In the genomic region with DNA sequence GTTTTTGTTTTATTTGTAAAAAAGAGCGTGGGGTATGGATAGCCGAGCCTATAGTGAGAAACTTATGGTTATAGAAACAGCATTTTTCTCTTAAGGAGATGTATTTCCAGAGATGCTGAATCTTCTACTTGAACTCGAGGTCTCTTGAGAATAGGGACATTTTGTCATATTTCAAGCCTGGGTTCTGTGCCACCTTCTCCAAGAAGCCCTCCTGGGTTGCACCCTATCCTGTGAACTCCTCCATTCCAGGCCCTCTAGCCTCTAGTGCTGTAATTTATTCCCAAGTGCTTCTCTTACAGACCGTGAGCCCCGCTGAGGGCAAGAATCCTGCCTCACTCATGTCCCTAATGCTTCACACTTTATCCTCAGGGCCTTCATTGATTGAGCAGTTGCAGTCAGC, we compare ENCODE assay signal across 20 cellular contexts.
DNase-seq lines count a peak whose midpoint lies in the region; ATAC-seq, FAIRE-seq and TF ChIP-seq lines count a peak whose summit lies in the region.
"Had no signal": no experiment of that assay in that cellular context is flagged by ENCODE, and none has a peak within 500 bp of the region (broad histone marks: within the 10 kb centered on the region; RNA-seq: fewer than 3 reads in every experiment).

No MANE protein-coding gene starts in this region.

- no peaks in the 10 kb centered on the region for H3K36me3 ChIP-seq in H1 (ENCODE audit: control insufficient read depth in 2 of 4, insufficient read depth in 4 of 4, low read length in 3 of 4)
- H3K36me3 ChIP-seq in thymus (ENCODE audit: control insufficient read depth, insufficient read depth): no peaks in the 10 kb centered on the region

- H3K18ac ChIP-seq in H1 (ENCODE audit: extremely low read depth, low read length): peak overlapping the region; percentile 71; the same call in 1 of the 2 replicates

- H3K27me3 ChIP-seq in H1 (replicated peaks in 1 of 4; ENCODE audit: control insufficient read depth in 3 of 4, extremely low read depth in 1 of 4, insufficient read depth in 3 of 4, low read length in 3 of 4): no peaks in the 10 kb centered on the region
- H3K27me3 ChIP-seq in thymus (ENCODE audit: control insufficient read depth, insufficient read depth): no peaks in the 10 kb centered on the region
- H3K27me3 ChIP-seq: esophagus muscularis mucosa had no signal

- H3K9me3 Mint-ChIP-seq in activated naive CD4-positive, alpha-beta T cell treated with anti-CD3 and anti-CD28 coated beads, Interleukin-2, amount 10 ng/mL, durations not matched to agents 7 days and 5 days: no peaks in the 10 kb centered on the region
- H3K9me3 Mint-ChIP-seq in activated CD4-positive, alpha-beta memory T cell treated with anti-CD3 and anti-CD28 coated beads, Interleukin-2, amount 10 ng/mL, durations not matched to agents 7 days and 5 days: no peaks in the 10 kb centered on the region
- H3K9me3 Mint-ChIP-seq: nephron; stimulated activated naive B cell treated with anti-CD40 and anti-IgM and Interleukin-4, amounts not matched to agents 10 μg/mL and 1 μg/mL and 100 μg/mL, for 72 hours had no signal

- POLR2A ChIA-PET in activated CD4-positive, alpha-beta memory T cell treated with anti-CD3 and anti-CD28 coated beads, Interleukin-2, amount 10 ng/mL, durations not matched to agents 7 days and 5 days (lab: Charles Lee): interaction anchor here (0.7 to 4.4 kb wide), 2 partner anchors 15 to 648 kb away, joined by 3 to 10 read pairs; no protein-coding TSS in a partner anchor
- POLR2A ChIA-PET in H1 (lab: Charles Lee; ENCODE audit: partially characterized antibody): interaction anchor here (2.0 kb wide), 1 partner anchor 122 kb away, joined by 5 read pairs; no protein-coding TSS in a partner anchor

- in situ Hi-C loops in ACHN (cut with HindIII; ENCODE audit: low pct_ligation_motif_present, low pct_unique_long_range_greater_than_20kb, low sequenced_read_pairs): no loop called here

- H4K5ac ChIP-seq in H1 (ENCODE audit: insufficient read length, low read depth, low read length): no peak overlapping the region

- no peak overlapping the region for H3K4me2 ChIP-seq in H1 (ENCODE audit: insufficient read depth in 1 of 2, low read depth in 2 of 2, low read length in 2 of 2)

- no peak for ATAC-seq in HG02571 (IDR thresholded peaks at IDR 0.05; ENCODE audit: unreplicated experiment)

- H3K4ac ChIP-seq in H1 (replicated peaks; ENCODE audit: insufficient read length, low read depth, low read length): no peak overlapping the region

- H3K4me1 ChIP-seq in H1 (replicated peaks in 1 of 4; ENCODE audit: control insufficient read depth in 3 of 4, insufficient read depth in 4 of 4, low read length in 3 of 4): peaks cover 0 to 9% (median 2%) of the 10 kb centered on the region in 4 experiments; a peak in 4 of 7 replicates
- H3K4me1 ChIP-seq in thymus (ENCODE audit: control insufficient read depth, insufficient read depth, low read length): peaks cover 41% of the 10 kb centered on the region

- no peak for TF ChIP-seq POLR2A in H1 (IDR thresholded peaks at IDR 0.05; ENCODE audit: control extremely low read depth in 1 of 2, low read depth in 2 of 2, low read length in 2 of 2)

- H3K27me3 Mint-ChIP-seq in activated naive CD4-positive, alpha-beta T cell treated with anti-CD3 and anti-CD28 coated beads, Interleukin-2, amount 10 ng/mL, durations not matched to agents 7 days and 5 days: no peaks in the 10 kb centered on the region
- no peaks in the 10 kb centered on the region for H3K27me3 Mint-ChIP-seq in activated CD4-positive, alpha-beta memory T cell treated with anti-CD3 and anti-CD28 coated beads, Interleukin-2, amount 10 ng/mL, durations not matched to agents 7 days and 5 days

- H3K9ac ChIP-seq in H1 (replicated peaks in 1 of 4; ENCODE audit: extremely low read depth in 1 of 4, low read depth in 3 of 4, low read length in 3 of 4): 0 out of 7 replicates have a peak overlapping the region, but pooled peaks of 1 of the 4 experiments have one; percentile 15

- H4K20me1 ChIP-seq in H1 (replicated peaks in 1 of 2; ENCODE audit: control insufficient read depth in 1 of 2, insufficient read depth in 2 of 2, low read length in 2 of 2): peaks cover 0 to 3% of the 10 kb centered on the region in 2 experiments

- H3K79me2 ChIP-seq in H1 (ENCODE audit: control insufficient read depth in 1 of 2, insufficient read depth in 2 of 2, low read length in 2 of 2): no peaks in the 10 kb centered on the region

- H3K36me3 Mint-ChIP-seq in activated naive CD4-positive, alpha-beta T cell treated with anti-CD3 and anti-CD28 coated beads, Interleukin-2, amount 10 ng/mL, durations not matched to agents 7 days and 5 days: no peaks in the 10 kb centered on the region
- H3K36me3 Mint-ChIP-seq in activated CD4-positive, alpha-beta memory T cell treated with anti-CD3 and anti-CD28 coated beads, Interleukin-2, amount 10 ng/mL, durations not matched to agents 7 days and 5 days (ENCODE audit: low read depth): peaks cover 7% of the 10 kb centered on the region
- H3K36me3 Mint-ChIP-seq: stimulated activated naive B cell treated with anti-CD40 and anti-IgM and Interleukin-4, amounts not matched to agents 10 μg/mL and 1 μg/mL and 100 μg/mL, for 72 hours had no signal

- no peak overlapping the region for H3K4me3 ChIP-seq in H1 (ENCODE audit: extremely low read depth in 1 of 4, insufficient read depth in 2 of 4, low read depth in 3 of 4, low read length in 4 of 4)
- no peak overlapping the region for H3K4me3 ChIP-seq in thymus (ENCODE audit: low read length)
- H3K4me3 ChIP-seq: esophagus muscularis mucosa, lung had no signal

- no peak for TF ChIP-seq EP300 in H1 (IDR thresholded peaks at IDR 0.05; ENCODE audit: borderline replicate concordance in 1 of 2, low read depth in 2 of 2, low read length in 2 of 2)

- H3K56ac ChIP-seq in H1 (replicated peaks; ENCODE audit: insufficient read length, low read depth, low read length): no peak overlapping the region

- no peak for FAIRE-seq in H1 (lab: Jason Lieb, UNC)
- FAIRE-seq: D721Med had no signal

- H3K23ac ChIP-seq in H1 (ENCODE audit: insufficient read length): no peak overlapping the region

- H2BK120ac ChIP-seq in H1 (replicated peaks; ENCODE audit: low read depth, low read length): no peak overlapping the region

- H3K23me2 ChIP-seq in H1 (ENCODE audit: low read depth, low read length): no peaks in the 10 kb centered on the region; the same call in 1 of the 2 replicates

- 0 out of 2 replicates have a peak overlapping the region, but pooled peaks have one; percentile 43 for H3K27ac ChIP-seq in H1 (ENCODE audit: low read depth, low read length)
- peak overlapping the region; percentile 98 for H3K27ac ChIP-seq in thymus (ENCODE audit: low read depth)
- H3K27ac ChIP-seq: esophagus muscularis mucosa had no signal

- H3K79me1 ChIP-seq in H1 (ENCODE audit: low read depth, low read length): no peaks in the 10 kb centered on the region

- peak overlapping the region; percentile 75 for H4K91ac ChIP-seq in H1 (replicated peaks; ENCODE audit: insufficient read length, low read length)

- H3K14ac ChIP-seq in H1 (ENCODE audit: insufficient read length): no peak overlapping the region

- peak overlapping the region; percentile 35 for H2BK5ac ChIP-seq in H1 (ENCODE audit: low read depth, low read length)

- H4K8ac ChIP-seq in H1 (ENCODE audit: extremely low read depth, insufficient read depth, low read length): no peak overlapping the region

- CTCF ChIA-PET in activated naive CD4-positive, alpha-beta T cell treated with anti-CD3 and anti-CD28 coated beads, Interleukin-2, amount 10 ng/mL, durations not matched to agents 7 days and 5 days (lab: Charles Lee): interaction anchor here (0.6 to 9.2 kb wide), 7 partner anchors 9 to 759 kb away, joined by 3 to 68 read pairs (median 6); no protein-coding TSS in a partner anchor
- CTCF ChIA-PET in activated CD4-positive, alpha-beta memory T cell treated with anti-CD3 and anti-CD28 coated beads, Interleukin-2, amount 10 ng/mL, durations not matched to agents 7 days and 5 days (lab: Charles Lee): interaction anchor here (1.1 to 2.2 kb wide), 5 partner anchors 9 to 123 kb away, joined by 3 to 5 read pairs (median 4); no protein-coding TSS in a partner anchor
- CTCF ChIA-PET in H1 (lab: Charles Lee; ENCODE audit: partially characterized antibody): interaction anchor here (0.7 to 3.3 kb wide), 12 partner anchors 10 to 372 kb away, joined by 3 to 28 read pairs (median 4); no protein-coding TSS in a partner anchor

- no peak overlapping the region for H2BK15ac ChIP-seq in H1 (ENCODE audit: low read length)

- H2AFZ ChIP-seq in H1 (ENCODE audit: low read length): no peak overlapping the region

- no peak for TF ChIP-seq CTCF in H1 (IDR thresholded peaks at IDR 0.05; ENCODE audit: control extremely low read depth in 1 of 3, insufficient read depth in 1 of 3, low read depth in 1 of 3, low read length in 3 of 3)

- no peak overlapping the region for H3K4me3 Mint-ChIP-seq in activated naive CD4-positive, alpha-beta T cell treated with anti-CD3 and anti-CD28 coated beads, Interleukin-2, amount 10 ng/mL, durations not matched to agents 7 days and 5 days
- no peak overlapping the region for H3K4me3 Mint-ChIP-seq in activated CD4-positive, alpha-beta memory T cell treated with anti-CD3 and anti-CD28 coated beads, Interleukin-2, amount 10 ng/mL, durations not matched to agents 7 days and 5 days
- H3K4me3 Mint-ChIP-seq: nephron; stimulated activated naive B cell treated with anti-CD40 and anti-IgM and Interleukin-4, amounts not matched to agents 10 μg/mL and 1 μg/mL and 100 μg/mL, for 72 hours had no signal

- H3K9me3 ChIP-seq in H1 (ENCODE audit: insufficient read depth in 2 of 2, low read depth in 1 of 2, low read length in 1 of 2): no peaks in the 10 kb centered on the region
- no peaks in the 10 kb centered on the region for H3K9me3 ChIP-seq in thymus (ENCODE audit: control insufficient read depth)
- H3K9me3 ChIP-seq: esophagus muscularis mucosa had no signal

- H2BK12ac ChIP-seq in H1 (ENCODE audit: low read depth, low read length): 0 out of 2 replicates have a peak overlapping the region, but pooled peaks have one; percentile 60

- WGBS in H1 (ENCODE audit: extremely low coverage in 1 of 2, insufficient coverage in 1 of 2, insufficient read length in 1 of 2, insufficient replicate concordance in 2 of 2, low coverage in 1 of 2, low lambda C conversion rate in 2 of 2, missing lambda C conversion rate in 1 of 2), 2 experiments: 88 to 100% methylated on average over 2 to 5 of the region's 5 CpGs
- WGBS in thymus: 96% methylated on average over 5 of the region's 5 CpGs

- DNase-seq in activated naive CD4-positive, alpha-beta T cell treated with anti-CD3 and anti-CD28 coated beads, Interleukin-2, amount 10 ng/mL, durations not matched to agents 7 days and 5 days: no peak
- DNase-seq in activated naive CD4-positive, alpha-beta T cell (lab: John Stamatoyannopoulos, UW): no peak
- no peak for DNase-seq in activated CD4-positive, alpha-beta memory T cell treated with anti-CD3 and anti-CD28 coated beads, Interleukin-2, amount 10 ng/mL, durations not matched to agents 7 days and 5 days
- no peak for DNase-seq in H1 (ENCODE audit: low read depth in 1 of 2, low spot score in 2 of 2)
- DNase-seq in Kasumi-1 (lab: John Stamatoyannopoulos, UW): no peak
- DNase-seq in ACHN: no peak
- DNase-seq: activated CD4-positive, CD25-positive, alpha-beta regulatory T cell treated with anti-CD3 and anti-CD28 coated beads, Interleukin-2, amount 50 U/mL, for 72 hours; cortex of kidney; glutamatergic neuron; NCI-H146; NCI-H446; SHP77; stimulated activated CD4-positive, alpha-beta T cell treated with anti-CD3 and anti-CD28 coated beads, Interleukin-12 subunit alpha, Interleukin-12 subunit beta, amount 100 ng/mL, for 4 hours; stimulated activated naive B cell treated with anti-CD40 and anti-IgM and Interleukin-4, amounts not matched to agents 10 μg/mL and 1 μg/mL and 100 μg/mL, for 72 hours had no signal

- peak overlapping the region; percentile 45; the same call in 1 of the 2 replicates for H2AK5ac ChIP-seq in H1 (ENCODE audit: low read depth, low read length)

- peaks cover 71% of the 10 kb centered on the region for H3K4me1 Mint-ChIP-seq in activated naive CD4-positive, alpha-beta T cell treated with anti-CD3 and anti-CD28 coated beads, Interleukin-2, amount 10 ng/mL, durations not matched to agents 7 days and 5 days
- H3K4me1 Mint-ChIP-seq in activated CD4-positive, alpha-beta memory T cell treated with anti-CD3 and anti-CD28 coated beads, Interleukin-2, amount 10 ng/mL, durations not matched to agents 7 days and 5 days: peaks cover 48% of the 10 kb centered on the region
- H3K4me1 Mint-ChIP-seq: stimulated activated naive B cell treated with anti-CD40 and anti-IgM and Interleukin-4, amounts not matched to agents 10 μg/mL and 1 μg/mL and 100 μg/mL, for 72 hours had no signal

- H2BK20ac ChIP-seq in H1 (ENCODE audit: low read length): 0 out of 2 replicates have a peak overlapping the region, but pooled peaks have one; percentile 86

- H3K27ac Mint-ChIP-seq in activated naive CD4-positive, alpha-beta T cell treated with anti-CD3 and anti-CD28 coated beads, Interleukin-2, amount 10 ng/mL, durations not matched to agents 7 days and 5 days: peak overlapping the region; percentile 91
- H3K27ac Mint-ChIP-seq in activated CD4-positive, alpha-beta memory T cell treated with anti-CD3 and anti-CD28 coated beads, Interleukin-2, amount 10 ng/mL, durations not matched to agents 7 days and 5 days: peak overlapping the region; percentile 21
- H3K27ac Mint-ChIP-seq: stimulated activated naive B cell treated with anti-CD40 and anti-IgM and Interleukin-4, amounts not matched to agents 10 μg/mL and 1 μg/mL and 100 μg/mL, for 72 hours had no signal

- no peak for TF ChIP-seq RAD21 in H1 (IDR thresholded peaks at IDR 0.05 in 1 of 2, conservative IDR thresholded peaks at IDR 0.05 in 1 of 2; ENCODE audit: low read depth in 2 of 2, low read length in 2 of 2)
